8 cellular contexts compared by ENCODE assay signal in the genomic region with DNA sequence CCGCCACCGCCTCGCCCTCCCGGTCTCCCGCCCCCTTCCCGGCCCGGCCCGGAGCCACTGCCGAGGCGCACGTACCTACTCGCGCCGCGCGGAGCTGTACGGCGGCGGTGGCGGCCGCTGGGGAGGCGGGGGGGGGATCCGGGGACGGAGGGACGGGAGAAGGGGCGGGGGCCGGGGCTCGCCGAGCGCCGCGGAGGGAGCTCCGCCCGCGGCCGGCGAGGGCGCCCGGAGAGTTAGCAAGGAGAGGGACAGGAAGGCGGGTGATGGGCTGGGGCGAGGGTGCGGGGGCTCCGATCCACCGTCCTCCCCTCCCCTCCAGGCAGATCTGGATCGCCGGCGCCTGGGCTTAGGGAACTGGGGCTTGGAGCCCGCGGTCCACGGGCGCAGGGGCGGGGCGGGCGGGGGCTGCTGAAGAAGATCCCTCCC. TPM values are rescaled to one million over a fixed set of nuclear protein-coding genes. Genes with fewer than 3 reads are reported as not detected.
DNase-seq lines count a peak whose midpoint lies in the region; ATAC-seq and TF ChIP-seq lines count a peak whose summit lies in the region.

No MANE protein-coding gene starts in this region.

- H3K27me3 ChIP-seq in HL-60 (ENCODE audit: insufficient read depth, poor library complexity, severe bottlenecking) (peaks cover 13% of the 10 kb centered on the region), left lung (peaks cover 10 to 46% of the 10 kb centered on the region in 2 donors)

- ATAC-seq in left lung: peak; percentile 39

- in situ Hi-C loops in ACHN (cut with HindIII; ENCODE audit: low pct_ligation_motif_present, low pct_unique_long_range_greater_than_20kb, low sequenced_read_pairs): no loop called here

- peaks cover 5 to 13% of the 10 kb centered on the region in 2 donors for H3K4me1 ChIP-seq in left lung

- intact Hi-C loops in left lung (cut with DNase I): no loop called here

- peaks cover 0 to 7% of the 10 kb centered on the region in 2 donors for H3K36me3 ChIP-seq in left lung

- H3K9me3 ChIP-seq in left lung: no peaks in the 10 kb centered on the region

- peak overlapping the region; percentile 34 for H3K4me3 ChIP-seq in HL-60 (replicated peaks; ENCODE audit: insufficient read depth, low read length)
- peak overlapping the region; percentile 35 to 41 for H3K4me3 ChIP-seq in left lung

- DNase-seq in ACHN (peak; percentile 2), HL-60 (ENCODE audit: low read depth in 1 of 2, low spot score in 1 of 2) (no peak), astrocyte of the hippocampus (ENCODE audit: low read depth, low spot score) (peak; percentile 16), left lung (no peak), T-helper 1 cell (no peak), inferior parietal cortex (ENCODE audit: extremely low spot score) (no peak), NCI-H2107 treated with DMSO at 0.1 percent for 48 hours (lab: John Stamatoyannopoulos, UW; ENCODE audit: unreplicated experiment) (no peak)
- DNase-seq in stimulated activated naive CD4-positive, alpha-beta T cell treated with Interleukin-2 at 50 U/mL for 16 hours (lab: John Stamatoyannopoulos, UW): no peak

- H3K27ac ChIP-seq in HL-60 (replicated peaks) (no peak overlapping the region), left lung (no peak overlapping the region)

- TF ChIP-seq CTCF in HL-60 (IDR thresholded peaks at IDR 0.05; ENCODE audit: insufficient read depth, low read length) (no peak), left lung (IDR thresholded peaks at IDR 0.05) (no peak)

RNA-seq across cellular contexts. Expression of gene TMEM74B, which starts 0.5 kb away (rescaled TPM):
- total RNA-seq in left lung: 1 to 10 TPM; 4.0 to 5.0 TPM

RNA-seq across cellular contexts. Expression of gene C20orf202, which starts 17.9 kb away (rescaled TPM):
- total RNA-seq in left lung: under 1 TPM in 1 of 2 donors, not detected in 1; 0.76 TPM

RNA-seq across cellular contexts. Expression of gene RAD21L1, which starts 40.5 kb away (rescaled TPM):
- total RNA-seq in left lung: not detected

Comparison
In these comparisons a context has a peak if more than half of its experiments do, and no peak if none do; other contexts are left out.
1. DNase-seq: peak in ACHN (single experiment) and astrocyte of the hippocampus (single experiment); none in HL-60 (0 of 2), left lung (0 of 2), T-helper 1 cell (0 of 5), stimulated activated naive CD4-positive, alpha-beta T cell treated with Interleukin-2 at 50 U/mL for 16 hours (single experiment), inferior parietal cortex (single experiment) and NCI-H2107 treated with DMSO at 0.1 percent for 48 hours (single experiment).